ENCODE assay signal across 1 cellular context in the genomic region with DNA sequence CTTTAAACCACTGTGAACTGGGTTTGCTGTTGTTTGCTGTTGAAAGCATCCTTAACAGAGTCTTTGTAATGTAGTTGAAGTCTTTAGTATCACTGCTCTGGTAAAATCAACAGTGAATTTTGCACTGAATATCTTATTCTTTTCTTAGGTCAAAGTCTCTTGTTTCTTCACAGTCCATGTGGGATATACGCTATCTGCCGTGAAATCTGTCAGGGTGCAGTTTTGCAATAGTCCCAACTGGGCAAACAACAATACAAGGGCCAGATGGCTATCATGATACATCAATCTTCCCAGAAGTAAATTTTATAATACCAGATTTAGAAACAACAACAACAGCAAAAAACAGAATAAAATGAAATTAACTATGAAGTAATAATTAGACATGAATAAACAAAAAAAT.
TF ChIP-seq lines count a peak whose summit lies in the region.

No MANE protein-coding gene starts in this region.

TF ChIP-seq in liver, 16 proteins besides CTCF, POLR2A, EP300 and RAD21 (continued from another document):
- TF ChIP-seq GABPA (IDR thresholded peaks at IDR 0.05 in 1 of 2, conservative IDR thresholded peaks at IDR 0.05 in 1 of 2) (no peak), SP1 (IDR thresholded peaks at IDR 0.05) (no peak), TAF1 (conservative IDR thresholded peaks at IDR 0.05) (no peak), HNF4A (conservative IDR thresholded peaks at IDR 0.05) (peak; percentile 70 to 79)
- TF ChIP-seq, protein P1, sequence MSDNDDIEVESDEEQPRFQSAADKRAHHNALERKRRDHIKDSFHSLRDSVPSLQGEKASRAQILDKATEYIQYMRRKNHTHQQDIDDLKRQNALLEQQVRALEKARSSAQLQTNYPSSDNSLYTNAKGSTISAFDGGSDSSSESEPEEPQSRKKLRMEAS (IDR thresholded peaks at IDR 0.05) = no peak
TF ChIP-seq in liver: peak in this region for 3.
